ENCODE assay signal across 17 cellular contexts in the genomic region with DNA sequence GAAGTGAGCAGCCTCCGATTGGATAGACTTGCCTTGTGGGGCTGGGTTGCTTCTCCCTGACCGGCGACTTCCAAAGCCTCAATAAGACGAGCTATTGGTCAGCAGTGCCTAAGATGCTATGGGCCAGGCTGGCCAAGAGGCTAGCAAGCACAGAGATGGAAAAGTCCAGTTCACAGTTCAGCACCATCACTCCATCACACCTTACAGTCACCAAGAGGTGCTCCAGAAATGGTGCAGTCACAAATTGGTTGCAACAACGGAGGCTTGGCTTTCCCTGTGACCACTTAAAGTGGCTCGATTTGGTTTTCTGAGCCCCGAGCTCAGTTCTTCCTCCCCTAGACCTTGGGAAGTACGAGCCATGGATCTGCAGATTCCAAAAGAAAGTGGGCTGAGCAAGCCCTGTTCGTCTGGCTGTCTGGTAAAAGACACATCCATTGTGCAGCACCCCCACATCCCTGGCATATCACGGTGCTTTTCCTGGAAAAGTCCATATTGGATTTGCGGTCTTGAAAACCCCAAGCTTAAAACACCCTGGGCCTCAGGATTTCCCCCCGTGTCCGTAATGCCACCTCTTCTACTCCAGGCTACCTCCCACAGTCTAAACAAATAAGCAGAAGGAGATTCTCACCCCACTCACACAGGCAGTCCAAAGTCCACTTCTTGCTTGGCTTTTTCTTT. TPM values are rescaled to one million over a fixed set of nuclear protein-coding genes. Genes with fewer than 3 reads are reported as not detected.
DNase-seq lines count a peak whose midpoint lies in the region; FAIRE-seq and TF ChIP-seq lines count a peak whose summit lies in the region.
"Had no signal": no experiment of that assay in that cellular context is flagged by ENCODE, and none has a peak within 500 bp of the region (broad histone marks: within the 10 kb centered on the region; RNA-seq: fewer than 3 reads in every experiment).

No MANE protein-coding gene starts in this region.

- H3K9me3 Mint-ChIP-seq in activated T-helper 1 cell treated with anti-CD3 and anti-CD28 coated beads, Interleukin-12 subunit alpha, Interleukin-12 subunit beta, Interleukin-2, Interleukin-4 antibody, amounts not matched to agents 30 ng/mL and 10 ng/mL and 1 ng/mL, durations not matched to agents 14 hours and 24 hours and 36 hours, result no peaks in the 10 kb centered on the region

- FAIRE-seq in GM12891 (lab: Jason Lieb, UNC), result peak; percentile 83
- FAIRE-seq: HTR-8/SVneo, kidney had no signal

- WGBS in mesendoderm (ENCODE audit: extremely low coverage, insufficient coverage, low lambda C conversion rate), result no CpG with 5 or more reads among the region's 13 CpGs

- H3K4me1 ChIP-seq in A673 (ENCODE audit: insufficient read depth, low read length, poor library complexity, severe bottlenecking) (peaks cover 22% of the 10 kb centered on the region), mesendoderm (ENCODE audit: control insufficient read depth, low read depth, low read length) (no peaks in the 10 kb centered on the region)

- no peak overlapping the region for H4K8ac ChIP-seq in mesendoderm (ENCODE audit: low read depth, low read length)

- H3K23ac ChIP-seq in mesendoderm (ENCODE audit: low read length), result no peak overlapping the region

- peak overlapping the region; percentile 69 for H2BK120ac ChIP-seq in mesendoderm (ENCODE audit: low read depth, low read length)

- peak overlapping the region; percentile 24 for H3K18ac ChIP-seq in mesendoderm (ENCODE audit: low read length)

- H3K4ac ChIP-seq in mesendoderm (ENCODE audit: low read depth, low read length), result peak overlapping the region; percentile 83

- H3K27me3 ChIP-seq in A673 (replicated peaks; ENCODE audit: insufficient read depth, low read depth, low read length, poor library complexity) (no peaks in the 10 kb centered on the region), mesendoderm (ENCODE audit: insufficient read depth, low read length, poor library complexity) (no peaks in the 10 kb centered on the region)

- peak overlapping the region; percentile 98 for H3K4me3 Mint-ChIP-seq in activated T-helper 1 cell treated with anti-CD3 and anti-CD28 coated beads, Interleukin-12 subunit alpha, Interleukin-12 subunit beta, Interleukin-2, Interleukin-4 antibody, amounts not matched to agents 30 ng/mL and 10 ng/mL and 1 ng/mL, durations not matched to agents 14 hours and 24 hours and 36 hours

- peak overlapping the region; percentile 20 for H2BK5ac ChIP-seq in mesendoderm (ENCODE audit: low read length)

- TF ChIP-seq POLR2A in GM12891 (IDR thresholded peaks at IDR 0.05; ENCODE audit: low read depth, low read length), result no peak

- peak overlapping the region; percentile 96 for H3K27ac Mint-ChIP-seq in activated T-helper 1 cell treated with anti-CD3 and anti-CD28 coated beads, Interleukin-12 subunit alpha, Interleukin-12 subunit beta, Interleukin-2, Interleukin-4 antibody, amounts not matched to agents 30 ng/mL and 10 ng/mL and 1 ng/mL, durations not matched to agents 14 hours and 24 hours and 36 hours

- in situ Hi-C loops in ACHN (cut with HindIII; ENCODE audit: low pct_ligation_motif_present, low pct_unique_long_range_greater_than_20kb, low sequenced_read_pairs), result no loop called here

- no peaks in the 10 kb centered on the region for H3K27me3 Mint-ChIP-seq in activated T-helper 1 cell treated with anti-CD3 and anti-CD28 coated beads, Interleukin-12 subunit alpha, Interleukin-12 subunit beta, Interleukin-2, Interleukin-4 antibody, amounts not matched to agents 30 ng/mL and 10 ng/mL and 1 ng/mL, durations not matched to agents 14 hours and 24 hours and 36 hours (ENCODE audit: insufficient read depth)

- intact Hi-C loops in A673 (cut with micrococcal nuclease; ENCODE audit: unreplicated experiment), result no loop called here
- intact Hi-C loops in activated T-helper 1 cell treated with anti-CD3 and anti-CD28 coated beads, Interleukin-12 subunit alpha, Interleukin-12 subunit beta, Interleukin-2, Interleukin-4 antibody, amounts not matched to agents 30 ng/mL and 10 ng/mL and 1 ng/mL, durations not matched to agents 14 hours and 24 hours and 36 hours (cut with micrococcal nuclease), result no loop called here

- POLR2A ChIA-PET in A673 (lab: Charles Lee; ENCODE audit: low non-redundant PET), result no interaction called here

- no peaks in the 10 kb centered on the region for H3K79me2 ChIP-seq in mesendoderm (ENCODE audit: control insufficient read depth, insufficient read depth, low read length)

- no TSS peak for BruUV-seq in A673 (replicated peaks; lab: Mats Ljungman, UMichigan)

- peaks cover 64% of the 10 kb centered on the region for H3K4me1 Mint-ChIP-seq in activated T-helper 1 cell treated with anti-CD3 and anti-CD28 coated beads, Interleukin-12 subunit alpha, Interleukin-12 subunit beta, Interleukin-2, Interleukin-4 antibody, amounts not matched to agents 30 ng/mL and 10 ng/mL and 1 ng/mL, durations not matched to agents 14 hours and 24 hours and 36 hours (ENCODE audit: low read depth)

- no peak overlapping the region for H2BK15ac ChIP-seq in mesendoderm (replicated peaks; ENCODE audit: low read depth)

- no peak overlapping the region for H4K5ac ChIP-seq in mesendoderm (ENCODE audit: low read length)

- CTCF ChIA-PET in A673 (lab: Charles Lee), result no interaction called here

- H3K4me3 ChIP-seq in A673 (ENCODE audit: low read depth, low read length, poor library complexity, severe bottlenecking) (no peak overlapping the region), mesendoderm (ENCODE audit: low read length) (no peak overlapping the region)
- H3K4me3 ChIP-seq: coronary artery, smooth muscle cell had no signal

- H3K36me3 ChIP-seq in A673 (ENCODE audit: insufficient read depth, low read length, poor library complexity, severe bottlenecking) (no peaks in the 10 kb centered on the region), mesendoderm (ENCODE audit: control insufficient read depth, insufficient read depth, low read length) (no peaks in the 10 kb centered on the region)
- H3K36me3 ChIP-seq: WERI-Rb-1 had no signal

- H3K36me3 Mint-ChIP-seq in activated T-helper 1 cell treated with anti-CD3 and anti-CD28 coated beads, Interleukin-12 subunit alpha, Interleukin-12 subunit beta, Interleukin-2, Interleukin-4 antibody, amounts not matched to agents 30 ng/mL and 10 ng/mL and 1 ng/mL, durations not matched to agents 14 hours and 24 hours and 36 hours (ENCODE audit: low read depth), result peaks cover 68% of the 10 kb centered on the region

- no peak overlapping the region for H3K9ac ChIP-seq in mesendoderm (ENCODE audit: low read length)

- peak overlapping the region; percentile 98 for H2AK5ac ChIP-seq in mesendoderm (ENCODE audit: low read length)

- no peak for DNase-seq in A673 (ENCODE audit: low spot score)
- DNase-seq in GM12891 (ENCODE audit: insufficient read length, low spot score), result no peak
- DNase-seq in activated T-helper 1 cell treated with anti-CD3 and anti-CD28 coated beads, Interleukin-12 subunit alpha, Interleukin-12 subunit beta, Interleukin-2, Interleukin-4 antibody, amounts not matched to agents 30 ng/mL and 10 ng/mL and 1 ng/mL, durations not matched to agents 14 hours and 24 hours and 36 hours (ENCODE audit: low spot score), result no peak
- no peak for DNase-seq in mesendoderm
- DNase-seq in ACHN, result no peak
- DNase-seq in activated gamma-delta T cell (lab: John Stamatoyannopoulos, UW), result no peak
- DNase-seq in medulla oblongata (ENCODE audit: extremely low spot score), result no peak
- DNase-seq in hypothalamus (lab: John Stamatoyannopoulos, UW), result no peak
- DNase-seq: kidney, NCI-H1092 treated with DMSO at 0.1 percent for 48 hours, NCI-H510A, WERI-Rb-1 had no signal

- H3K27ac ChIP-seq in A673 (ENCODE audit: low read depth, low read length, poor library complexity, severe bottlenecking) (peak overlapping the region; percentile 64), mesendoderm (ENCODE audit: low read depth, low read length) (no peak overlapping the region)
- H3K27ac ChIP-seq: coronary artery, WERI-Rb-1 had no signal

- no peak for TF ChIP-seq CTCF in A673 (conservative IDR thresholded peaks at IDR 0.05; ENCODE audit: low read depth, low read length)

- H3K4me2 ChIP-seq in mesendoderm (ENCODE audit: low read length), result no peak overlapping the region
- H3K4me2 ChIP-seq: smooth muscle cell had no signal

- no peaks in the 10 kb centered on the region for H3K9me3 ChIP-seq in A673 (ENCODE audit: low read depth, low read length, poor library complexity, severe bottlenecking)

- H3K56ac ChIP-seq in mesendoderm (ENCODE audit: low read length), result no peak overlapping the region

- no peaks in the 10 kb centered on the region for H3K79me1 ChIP-seq in mesendoderm (ENCODE audit: low read length)

TF ChIP-seq in GM12891, 5 proteins besides CTCF, POLR2A, EP300 and RAD21:
- TF ChIP-seq SPI1 (IDR thresholded peaks at IDR 0.05; ENCODE audit: low read depth, low read length) (no peak), PAX5 (IDR thresholded peaks at IDR 0.05; ENCODE audit: insufficient read depth, low read length, severe bottlenecking) (no peak), POLR2AphosphoS5 (IDR thresholded peaks at IDR 0.05; ENCODE audit: low read depth, low read length) (peak; percentile 68; the same call in 1 of the 2 replicates)

RNA-seq across cellular contexts. Expression of a gene that starts 1.3 kb away (rescaled TPM):
- total RNA-seq in A673 (2021), result 1.1 and 2.2 TPM in 2 replicates
- polyA plus RNA-seq in GM12891 (2012; ENCODE audit: low read depth, missing spikeins), result 102 TPM
- total RNA-seq in activated T-helper 1 cell treated with anti-CD3 and anti-CD28 coated beads, Interleukin-12 subunit alpha, Interleukin-12 subunit beta, Interleukin-2, Interleukin-4 antibody, amounts not matched to agents 30 ng/mL and 10 ng/mL and 1 ng/mL, durations not matched to agents 14 hours and 24 hours and 36 hours, result 118 TPM in 2 replicates
- polyA plus RNA-seq in mesendoderm (2013, experiment 1 of 2), result 0.10 TPM
- polyA plus RNA-seq in mesendoderm (2013, experiment 2 of 2), result 0.11 TPM
- total RNA-seq: fibroblast of villous mesenchyme, G401, smooth muscle cell had no signal
- polyA plus RNA-seq: smooth muscle cell had no signal

Comparison
In these comparisons a context has a peak if more than half of its experiments do, and no peak if none do; other contexts are left out.
1. RNA of a gene that starts 1.3 kb away (total RNA-seq): 118 TPM in activated T-helper 1 cell treated with anti-CD3 and anti-CD28 coated beads, Interleukin-12 subunit alpha, Interleukin-12 subunit beta, Interleukin-2, Interleukin-4 antibody, amounts not matched to agents 30 ng/mL and 10 ng/mL and 1 ng/mL, durations not matched to agents 14 hours and 24 hours and 36 hours; 1.1 to 2.2 TPM in A673; every median in the first group is over 10 times any median in the second.